ENCODE assay signal across 8 cellular contexts in genomic region chr1:66332524-66332853, GRCh38.
A peak's percentile ranks its signal among the peaks of the same experiment; 100 is the strongest.
DNase-seq lines count a peak whose midpoint lies in the region; ATAC-seq and TF ChIP-seq lines count a peak whose summit lies in the region.

No MANE protein-coding gene starts in this region.

- H3K36me3 ChIP-seq in kidney epithelial cell (ENCODE audit: control insufficient read depth, insufficient read depth, low read length) = no peaks in the 10 kb centered on the region
- no peaks in the 10 kb centered on the region for H3K36me3 ChIP-seq in subcutaneous abdominal adipose tissue (ENCODE audit: control insufficient read depth in 5 of 5, insufficient read depth in 5 of 5, low read length in 5 of 5)

- no peaks in the 10 kb centered on the region for H3K27me3 ChIP-seq in kidney epithelial cell (ENCODE audit: control insufficient read depth, insufficient read depth, low read length)
- peaks cover 0 to 4% (median 0%) of the 10 kb centered on the region in 5 donors for H3K27me3 ChIP-seq in subcutaneous abdominal adipose tissue (ENCODE audit: control insufficient read depth in 5 of 5, insufficient read depth in 4 of 5, low read length in 5 of 5)

- no peak for TF ChIP-seq CTCF in HFF-Myc (IDR thresholded peaks at IDR 0.05; ENCODE audit: low read depth, low read length, missing control alignments)
- no peak for TF ChIP-seq CTCF in kidney epithelial cell (IDR thresholded peaks at IDR 0.05; ENCODE audit: insufficient read depth, low read length, poor library complexity, severe bottlenecking)
- TF ChIP-seq CTCF in GM10266 (IDR thresholded peaks at IDR 0.05; ENCODE audit: control insufficient read depth, insufficient read depth, low read depth, missing control alignments) = no peak

- DNase-seq in HFF-Myc (ENCODE audit: extremely low read depth, low read depth) = no peak
- DNase-seq in kidney epithelial cell (ENCODE audit: low read depth) = no peak
- no peak for DNase-seq in cerebellum (ENCODE audit: low spot score)
- DNase-seq in SW480 (ENCODE audit: low spot score) = no peak
- no peak for DNase-seq in GM10266 (ENCODE audit: extremely low spot score)

- no peak for ATAC-seq in HG02973 (IDR thresholded peaks at IDR 0.05; ENCODE audit: unreplicated experiment)

- H3K4me1 ChIP-seq in subcutaneous abdominal adipose tissue (ENCODE audit: control insufficient read depth in 5 of 5, insufficient read depth in 5 of 5, low read length in 5 of 5) = peaks cover 7 to 53% (median 30%) of the 10 kb centered on the region in 5 donors

- H3K4me3 ChIP-seq in HFF-Myc (replicated peaks; ENCODE audit: low read depth, low read length) (peak overlapping the region; percentile 68), kidney epithelial cell (ENCODE audit: low read depth, low read length) (peak overlapping the region; percentile 33), subcutaneous abdominal adipose tissue (ENCODE audit: low read depth in 1 of 5, low read length in 5 of 5) (peak overlapping the region; percentile 67 to 86 (median 72))

- peak overlapping the region; percentile 1 to 76 (median 69) for H3K9ac ChIP-seq in subcutaneous abdominal adipose tissue (ENCODE audit: low read length in 5 of 5)

- H3K9me3 ChIP-seq in subcutaneous abdominal adipose tissue (ENCODE audit: control insufficient read depth in 5 of 5, low read length in 5 of 5) = no peaks in the 10 kb centered on the region

- H3K27ac ChIP-seq in angular gyrus (ENCODE audit: low read depth, low read length) = peak overlapping the region; percentile 78
- peak overlapping the region; percentile 75 for H3K27ac ChIP-seq in subcutaneous abdominal adipose tissue (ENCODE audit: low read depth, low read length)
